Comparison of ENCODE assay signal across 22 cellular contexts in genomic region chr4:167230744-167231143, GRCh38. TPM values are rescaled to one million over a fixed set of nuclear protein-coding genes. Genes with fewer than 3 reads are reported as not detected.
"Had no signal": no experiment of that assay in that cellular context is flagged by ENCODE, and none has a peak within 500 bp of the region (broad histone marks: within the 10 kb centered on the region; RNA-seq: fewer than 3 reads in every experiment).

No MANE protein-coding gene starts in this region.

- H3K4me3 ChIP-seq: K562, SJSA1, SK-N-MC had no signal

- H3K36me3 ChIP-seq: SJSA1 had no signal

- H3K36me3 Mint-ChIP-seq: IgD-negative memory B cell had no signal

- H3K4me2 ChIP-seq: KMS-11 had no signal

- H3K9ac ChIP-seq: KMS-11 had no signal

- H3K4me3 Mint-ChIP-seq: IgD-negative memory B cell had no signal

- DNase-seq: Kasumi-1, MM.1S, NCI-H1092 treated with DMSO at 0.1 percent for 48 hours, NCI-H1436, NCI-H187, NCI-H2029, NCI-H2081 treated with DMSO at 0.1 percent for 48 hours, NCI-H2171, NCI-H226, NCI-H446, NCI-H510A, NCI-H524 treated with DMSO at 0.1 percent for 48 hours, NCI-H82, Right ventricle myocardium superior, RPMI8226, SIG-M5 had no signal

- H3K9me3 ChIP-seq: SJSA1 had no signal

- H3K27ac Mint-ChIP-seq: IgD-negative memory B cell had no signal

- H3K27ac ChIP-seq: HL-60, KMS-11, SJSA1, SK-N-MC had no signal

- ATAC-seq: K562 had no signal

RNA-seq across cellular contexts. Expression of gene SPOCK3, which starts 3.5 kb away (rescaled TPM):
- total RNA-seq: K562, Right ventricle myocardium superior, SJSA1 had no signal
